In genomic region chr14:98756749-98757148, GRCh38 we compare ENCODE assay signal across 9 cellular contexts.
"Had no signal": no experiment of that assay in that cellular context is flagged by ENCODE, and none has a peak within 500 bp of the region (broad histone marks: within the 10 kb centered on the region; RNA-seq: fewer than 3 reads in every experiment).

No MANE protein-coding gene starts in this region.

- H3K4me1 ChIP-seq: HAP-1 had no signal

- DNase-seq: GM23248, GOT3, H7, H9, HCEC 1CT, HFFc6 had no signal

- ATAC-seq: GM23338, HCT116 had no signal

- H3K9me3 ChIP-seq: HAP-1 had no signal

- H3K27ac Mint-ChIP-seq: GM23338, H9, HFFc6 had no signal

- H3K4me3 Mint-ChIP-seq: GM23338, H9, HFFc6 had no signal

- H3K4me3 ChIP-seq: GM23248, GM23338, HAP-1 had no signal

- H3K27ac ChIP-seq: GM23248 had no signal

- H3K4me1 Mint-ChIP-seq: GM23338, H9 had no signal

- H3K36me3 ChIP-seq: HAP-1 had no signal
